17 cellular contexts compared by ENCODE assay signal in the genomic region with DNA sequence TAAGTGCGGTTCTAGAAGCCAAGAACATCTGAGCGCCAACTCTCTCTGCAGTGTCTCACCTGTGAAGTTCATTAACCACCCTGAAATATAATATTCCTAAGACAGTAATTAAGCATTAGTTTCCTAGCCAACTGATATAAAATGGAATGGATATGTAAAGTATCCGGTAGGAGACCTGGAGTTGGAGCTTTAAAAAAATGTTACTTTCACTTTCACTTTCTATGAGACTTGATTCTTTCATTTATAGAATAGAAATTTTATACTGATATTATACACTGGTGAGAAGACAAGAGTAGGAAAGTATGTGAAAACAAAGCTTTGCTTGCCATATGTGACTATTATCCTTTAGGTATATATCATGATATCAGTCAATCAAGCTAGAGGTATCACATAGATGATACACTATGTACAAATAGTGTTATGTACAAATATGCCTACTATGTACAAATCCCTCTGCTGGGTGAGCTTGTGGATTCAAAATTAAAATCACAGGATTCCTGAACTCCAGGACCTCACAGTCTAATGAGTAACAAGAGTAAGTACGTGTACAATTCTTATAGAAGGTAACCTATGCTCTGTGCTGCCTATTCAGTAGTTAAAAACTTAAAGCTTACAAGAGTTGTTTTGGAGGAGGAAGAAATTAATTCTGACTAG.
DNase-seq lines count a peak whose midpoint lies in the region; ATAC-seq, FAIRE-seq and TF ChIP-seq lines count a peak whose summit lies in the region.
"Had no signal": no experiment of that assay in that cellular context is flagged by ENCODE, and none has a peak within 500 bp of the region (broad histone marks: within the 10 kb centered on the region; RNA-seq: fewer than 3 reads in every experiment).

No MANE protein-coding gene starts in this region.

- H3K36me3 ChIP-seq in SJCRH30 = no peaks in the 10 kb centered on the region
- no peaks in the 10 kb centered on the region for H3K36me3 ChIP-seq in fibroblast of lung (ENCODE audit: control insufficient read depth, insufficient read depth, low read length)
- H3K36me3 ChIP-seq: brain microvascular endothelial cell, SJSA1 had no signal

- H3K4me2 ChIP-seq in A549 (peak overlapping the region; percentile 65), fibroblast of lung (ENCODE audit: extremely low read depth, insufficient read depth, low read length) (peak overlapping the region; percentile 45)

- no peak overlapping the region for H3K27ac ChIP-seq in A549
- no peak overlapping the region for H3K27ac ChIP-seq in SJCRH30
- no peak overlapping the region for H3K27ac ChIP-seq in fibroblast of lung (ENCODE audit: insufficient read depth, low read length)
- H3K27ac ChIP-seq: brain microvascular endothelial cell, SJSA1 had no signal

- H3K4me3 ChIP-seq in A549 (peak overlapping the region; percentile 20), SJCRH30 (peak overlapping the region; percentile 8; the same call in 1 of the 2 replicates), fibroblast of lung (replicated peaks in 1 of 4; ENCODE audit: control extremely low read depth in 1 of 4, insufficient read depth in 1 of 4, low read depth in 3 of 4, low read length in 4 of 4) (peak overlapping the region in 2 of 4 experiments; percentile 13 to 17)
- H3K4me3 ChIP-seq: SJSA1 had no signal

- no peak for FAIRE-seq in A549 (lab: Jason Lieb, UNC)

- ATAC-seq in A549 (no peak), HG03378 (IDR thresholded peaks at IDR 0.05; ENCODE audit: unreplicated experiment) (no peak), sciatic nerve (no peak), GM18861 (IDR thresholded peaks at IDR 0.05; ENCODE audit: unreplicated experiment) (no peak)

- CTCF ChIA-PET in A549 (lab: Yijun Ruan, JAX) = interaction anchor here (0.6 kb wide), 1 partner anchor 9 kb away, joined by 3 read pairs; no protein-coding TSS in a partner anchor

- DNase-seq in A549 (ENCODE audit: low read depth in 1 of 2, low spot score in 1 of 2) (no peak), EH (ENCODE audit: low read depth) (peak; percentile 5), SJCRH30 (no peak), fibroblast of lung (ENCODE audit: low read depth in 2 of 2) (peak; percentile 2 to 26), sciatic nerve (ENCODE audit: low spot score) (no peak), Ammon's horn (ENCODE audit: low spot score) (no peak)
- DNase-seq: activated naive CD4-positive, alpha-beta T cell treated with Interleukin-2 at 50 U/mL for 16 hours; brain microvascular endothelial cell; DMS79 treated with DMSO at 0.1 percent for 48 hours; effector CD8-positive, alpha-beta T cell; foreskin melanocyte; NCI-H2171; NK-92 treated with Interleukin-12 subunit alpha and Interleukin-12 subunit beta, amount 100 ng/mL, for 24 hours; posterior cingulate gyrus had no signal

- WGBS in A549 (ENCODE audit: missing lambda C conversion rate) = 41% methylated on average over 4 of the region's 4 CpGs

- TF ChIP-seq EP300 in A549 (IDR thresholded peaks at IDR 0.05) = no peak

- peak overlapping the region; percentile 65 for H2AFZ ChIP-seq in fibroblast of lung (ENCODE audit: low read length)

- no peaks in the 10 kb centered on the region for H4K20me1 ChIP-seq in fibroblast of lung (ENCODE audit: control insufficient read depth, extremely low read depth, insufficient read depth, low read length)

- no peak for TF ChIP-seq RAD21 in A549 (conservative IDR thresholded peaks at IDR 0.05 in 1 of 2, IDR thresholded peaks at IDR 0.05 in 1 of 2)

- H3K79me2 ChIP-seq in fibroblast of lung (ENCODE audit: control insufficient read depth, insufficient read depth, low read length) = no peaks in the 10 kb centered on the region

- POLR2A ChIA-PET in A549 (lab: Yijun Ruan, JAX) = no interaction called here

- TF ChIP-seq CTCF in A549 (IDR thresholded peaks at IDR 0.05) = no peak
- TF ChIP-seq CTCF in fibroblast of lung (conservative IDR thresholded peaks at IDR 0.05 in 1 of 2, IDR thresholded peaks at IDR 0.05 in 1 of 2; ENCODE audit: low read depth in 1 of 2, low read length in 2 of 2) = no peak

- TF ChIP-seq POLR2A in A549 (IDR thresholded peaks at IDR 0.05; ENCODE audit: low read length) = no peak

- no peaks in the 10 kb centered on the region for H3K9me3 ChIP-seq in A549
- H3K9me3 ChIP-seq in SJCRH30 (replicated peaks) = no peaks in the 10 kb centered on the region
- H3K9me3 ChIP-seq in fibroblast of lung (ENCODE audit: control insufficient read depth, insufficient read depth, low read depth, low read length) = no peaks in the 10 kb centered on the region
- H3K9me3 ChIP-seq: SJSA1 had no signal

- no peak overlapping the region for H3K9ac ChIP-seq in fibroblast of lung (ENCODE audit: insufficient read depth, low read length)

- H3K4me1 ChIP-seq in A549 (no peaks in the 10 kb centered on the region), SJCRH30 (no peaks in the 10 kb centered on the region), fibroblast of lung (ENCODE audit: control insufficient read depth, extremely low read depth, insufficient read depth, low read length) (no peaks in the 10 kb centered on the region)
- H3K4me1 ChIP-seq: SJSA1 had no signal

- H3K27me3 ChIP-seq in SJCRH30 = no peaks in the 10 kb centered on the region
- no peaks in the 10 kb centered on the region for H3K27me3 ChIP-seq in fibroblast of lung (ENCODE audit: control insufficient read depth, insufficient read depth, low read length)
- H3K27me3 ChIP-seq: brain microvascular endothelial cell, SJSA1 had no signal

- intact Hi-C loops in sciatic nerve (cut with DNase I) = no loop called here

TF ChIP-seq in A549, 52 proteins besides CTCF, POLR2A, EP300 and RAD21:
- TF ChIP-seq EHF (CRISPR knock-in tag; IDR thresholded peaks at IDR 0.05) = no peak
- TF ChIP-seq, protein P1, sequence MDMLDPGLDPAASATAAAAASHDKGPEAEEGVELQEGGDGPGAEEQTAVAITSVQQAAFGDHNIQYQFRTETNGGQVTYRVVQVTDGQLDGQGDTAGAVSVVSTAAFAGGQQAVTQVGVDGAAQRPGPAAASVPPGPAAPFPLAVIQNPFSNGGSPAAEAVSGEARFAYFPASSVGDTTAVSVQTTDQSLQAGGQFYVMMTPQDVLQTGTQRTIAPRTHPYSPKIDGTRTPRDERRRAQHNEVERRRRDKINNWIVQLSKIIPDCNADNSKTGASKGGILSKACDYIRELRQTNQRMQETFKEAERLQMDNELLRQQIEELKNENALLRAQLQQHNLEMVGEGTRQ (IDR thresholded peaks at IDR 0.05) = no peak
- TF ChIP-seq ATOH8 (CRISPR knock-in tag; IDR thresholded peaks at IDR 0.05; ENCODE audit: low read depth) = no peak
- TF ChIP-seq RCOR1 (IDR thresholded peaks at IDR 0.05; ENCODE audit: low read depth, low read length) = no peak
- no peak for TF ChIP-seq GATA3 (IDR thresholded peaks at IDR 0.05; ENCODE audit: borderline replicate concordance)
- no peak for TF ChIP-seq CBX8 (IDR thresholded peaks at IDR 0.05)
- TF ChIP-seq BHLHE40 (IDR thresholded peaks at IDR 0.05; ENCODE audit: low read depth, low read length) = no peak
- TF ChIP-seq, protein P2, sequence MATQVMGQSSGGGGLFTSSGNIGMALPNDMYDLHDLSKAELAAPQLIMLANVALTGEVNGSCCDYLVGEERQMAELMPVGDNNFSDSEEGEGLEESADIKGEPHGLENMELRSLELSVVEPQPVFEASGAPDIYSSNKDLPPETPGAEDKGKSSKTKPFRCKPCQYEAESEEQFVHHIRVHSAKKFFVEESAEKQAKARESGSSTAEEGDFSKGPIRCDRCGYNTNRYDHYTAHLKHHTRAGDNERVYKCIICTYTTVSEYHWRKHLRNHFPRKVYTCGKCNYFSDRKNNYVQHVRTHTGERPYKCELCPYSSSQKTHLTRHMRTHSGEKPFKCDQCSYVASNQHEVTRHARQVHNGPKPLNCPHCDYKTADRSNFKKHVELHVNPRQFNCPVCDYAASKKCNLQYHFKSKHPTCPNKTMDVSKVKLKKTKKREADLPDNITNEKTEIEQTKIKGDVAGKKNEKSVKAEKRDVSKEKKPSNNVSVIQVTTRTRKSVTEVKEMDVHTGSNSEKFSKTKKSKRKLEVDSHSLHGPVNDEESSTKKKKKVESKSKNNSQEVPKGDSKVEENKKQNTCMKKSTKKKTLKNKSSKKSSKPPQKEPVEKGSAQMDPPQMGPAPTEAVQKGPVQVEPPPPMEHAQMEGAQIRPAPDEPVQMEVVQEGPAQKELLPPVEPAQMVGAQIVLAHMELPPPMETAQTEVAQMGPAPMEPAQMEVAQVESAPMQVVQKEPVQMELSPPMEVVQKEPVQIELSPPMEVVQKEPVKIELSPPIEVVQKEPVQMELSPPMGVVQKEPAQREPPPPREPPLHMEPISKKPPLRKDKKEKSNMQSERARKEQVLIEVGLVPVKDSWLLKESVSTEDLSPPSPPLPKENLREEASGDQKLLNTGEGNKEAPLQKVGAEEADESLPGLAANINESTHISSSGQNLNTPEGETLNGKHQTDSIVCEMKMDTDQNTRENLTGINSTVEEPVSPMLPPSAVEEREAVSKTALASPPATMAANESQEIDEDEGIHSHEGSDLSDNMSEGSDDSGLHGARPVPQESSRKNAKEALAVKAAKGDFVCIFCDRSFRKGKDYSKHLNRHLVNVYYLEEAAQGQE (IDR thresholded peaks at IDR 0.05) = no peak

Comparison
In these comparisons a context has a peak if more than half of its experiments do, and no peak if none do; other contexts are left out.
1. DNase-seq: peak in EH (single experiment) and fibroblast of lung (2 of 2); none in A549 (0 of 2), SJCRH30 (0 of 2), sciatic nerve (single experiment) and Ammon's horn (single experiment).